Comparison of ENCODE assay signal across 1 cellular context in genomic region chr21:35780983-35781382, GRCh38.
TF ChIP-seq lines count a peak whose summit lies in the region.

No MANE protein-coding gene starts in this region.

TF ChIP-seq in IMR-90, 13 proteins besides CTCF, POLR2A, EP300 and RAD21:
- no peak for TF ChIP-seq MAZ (IDR thresholded peaks at IDR 0.05; ENCODE audit: borderline replicate concordance, low read depth, low read length)
- no peak for TF ChIP-seq RFX5 (IDR thresholded peaks at IDR 0.05; ENCODE audit: low read depth, low read length)
- no peak for TF ChIP-seq CEBPB (IDR thresholded peaks at IDR 0.05; ENCODE audit: low read depth, low read length)
- no peak for TF ChIP-seq RCOR1 (IDR thresholded peaks at IDR 0.05; ENCODE audit: insufficient replicate concordance, low read length)
- TF ChIP-seq NFE2L2 (IDR thresholded peaks at IDR 0.05; ENCODE audit: low read depth, low read length) = no peak
- no peak for TF ChIP-seq SMC3 (IDR thresholded peaks at IDR 0.05; ENCODE audit: low read depth, low read length)
- no peak for TF ChIP-seq BHLHE40 (IDR thresholded peaks at IDR 0.05; ENCODE audit: low read depth, low read length)
- TF ChIP-seq MXI1 (IDR thresholded peaks at IDR 0.05; ENCODE audit: borderline replicate concordance, low read depth, low read length) = no peak
- TF ChIP-seq CHD1 (IDR thresholded peaks at IDR 0.05; ENCODE audit: low read depth, low read length) = no peak
- TF ChIP-seq ELK1 (IDR thresholded peaks at IDR 0.05; ENCODE audit: borderline replicate concordance, low read depth, low read length) = no peak
- no peak for TF ChIP-seq FOS (IDR thresholded peaks at IDR 0.05; ENCODE audit: low read depth, low read length)
- no peak for TF ChIP-seq USF2 (IDR thresholded peaks at IDR 0.05; ENCODE audit: low read depth, low read length)
- TF ChIP-seq MAFK (IDR thresholded peaks at IDR 0.05; ENCODE audit: low read depth, low read length) = no peak
TF ChIP-seq in IMR-90: peak in this region for 0.
